ENCODE assay signal across 26 cellular contexts in genomic region chr12:105736498-105736897, GRCh38.
"Had no signal": no experiment of that assay in that cellular context is flagged by ENCODE, and none has a peak within 500 bp of the region (broad histone marks: within the 10 kb centered on the region; RNA-seq: fewer than 3 reads in every experiment).

No MANE protein-coding gene starts in this region.

- H3K9ac ChIP-seq: parathyroid adenoma had no signal

- DNase-seq: activated CD4-positive, alpha-beta T cell treated with anti-CD3 and anti-CD28 coated beads for 48 hours; activated CD4-positive, alpha-beta T cell treated with anti-CD3 and anti-CD28 coated beads, Interleukin-2, amount 50 U/mL, for 48 hours; activated CD8-positive, alpha-beta memory T cell treated with anti-CD3 and anti-CD28 coated beads for 24 hours; activated effector memory CD4-positive, alpha-beta T cell treated with Interleukin-2 at 50 U/mL for 16 hours; activated naive CD4-positive, alpha-beta T cell treated with anti-CD3 and anti-CD28 coated beads for 36 hours; activated naive CD8-positive, alpha-beta T cell treated with anti-CD3 and anti-CD28 coated beads for 36 hours; adrenal gland; aorta; body of pancreas; effector CD8-positive, alpha-beta T cell; glutamatergic neuron; left cardiac atrium; mammary epithelial cell; naive B cell; nucleus accumbens; psoas muscle; stimulated activated CD4-positive, alpha-beta T cell treated with anti-CD3 and anti-CD28 coated beads, Interleukin-1b, Interleukin-23, amount 100 ng/mL, for 48 hours; stimulated activated naive B cell treated with anti-CD40 and anti-IgM and Interleukin-4, amounts not matched to agents 10 μg/mL and 1 μg/mL and 100 μg/mL, for 72 hours; tibial artery; upper lobe of right lung had no signal

- H2AFZ ChIP-seq: parathyroid adenoma had no signal

- H3K4me1 ChIP-seq: body of pancreas had no signal

- H3K4me2 ChIP-seq: smooth muscle cell had no signal

- H3K36me3 ChIP-seq: adrenal gland, right atrium auricular region, suprapubic skin, tibial artery, upper lobe of right lung had no signal

- H3K4me1 Mint-ChIP-seq: activated naive CD8-positive, alpha-beta T cell treated with anti-CD3 and anti-CD28 coated beads for 36 hours; naive B cell; stimulated activated naive B cell treated with anti-CD40 and anti-IgM and Interleukin-4, amounts not matched to agents 10 μg/mL and 1 μg/mL and 100 μg/mL, for 72 hours had no signal

- H3K27ac ChIP-seq: adrenal gland, body of pancreas, parathyroid adenoma, psoas muscle, suprapubic skin, upper lobe of right lung had no signal

- H3K27ac Mint-ChIP-seq: activated naive CD4-positive, alpha-beta T cell treated with anti-CD3 and anti-CD28 coated beads for 36 hours; activated naive CD8-positive, alpha-beta T cell treated with anti-CD3 and anti-CD28 coated beads for 36 hours; mesothelial cell of epicardium; naive B cell; stimulated activated naive B cell treated with anti-CD40 and anti-IgM and Interleukin-4, amounts not matched to agents 10 μg/mL and 1 μg/mL and 100 μg/mL, for 72 hours had no signal

- H3K27me3 ChIP-seq: body of pancreas, right atrium auricular region, suprapubic skin, tibial artery, upper lobe of right lung had no signal

- H3K9me3 ChIP-seq: adrenal gland, body of pancreas, psoas muscle, right atrium auricular region, suprapubic skin, tibial artery, upper lobe of right lung had no signal

- H3K4me3 ChIP-seq: adrenal gland, body of pancreas, psoas muscle, right atrium auricular region, smooth muscle cell, suprapubic skin, tibial artery, upper lobe of right lung had no signal

- H3K36me3 Mint-ChIP-seq: activated naive CD8-positive, alpha-beta T cell treated with anti-CD3 and anti-CD28 coated beads for 36 hours; mesothelial cell of epicardium; naive B cell; stimulated activated naive B cell treated with anti-CD40 and anti-IgM and Interleukin-4, amounts not matched to agents 10 μg/mL and 1 μg/mL and 100 μg/mL, for 72 hours had no signal

- H3K27me3 Mint-ChIP-seq: activated naive CD8-positive, alpha-beta T cell treated with anti-CD3 and anti-CD28 coated beads for 36 hours; stimulated activated naive B cell treated with anti-CD40 and anti-IgM and Interleukin-4, amounts not matched to agents 10 μg/mL and 1 μg/mL and 100 μg/mL, for 72 hours had no signal

- H3K4me3 Mint-ChIP-seq: activated naive CD4-positive, alpha-beta T cell treated with anti-CD3 and anti-CD28 coated beads for 36 hours; activated naive CD8-positive, alpha-beta T cell treated with anti-CD3 and anti-CD28 coated beads for 36 hours; mesothelial cell of epicardium; naive B cell; stimulated activated naive B cell treated with anti-CD40 and anti-IgM and Interleukin-4, amounts not matched to agents 10 μg/mL and 1 μg/mL and 100 μg/mL, for 72 hours had no signal

- H3K79me2 ChIP-seq: parathyroid adenoma had no signal

- H3K9me3 Mint-ChIP-seq: activated naive CD4-positive, alpha-beta T cell treated with anti-CD3 and anti-CD28 coated beads for 36 hours; activated naive CD8-positive, alpha-beta T cell treated with anti-CD3 and anti-CD28 coated beads for 36 hours; mesothelial cell of epicardium; stimulated activated naive B cell treated with anti-CD40 and anti-IgM and Interleukin-4, amounts not matched to agents 10 μg/mL and 1 μg/mL and 100 μg/mL, for 72 hours had no signal

- ATAC-seq: activated CD4-positive, CD25-positive, alpha-beta regulatory T cell treated with anti-CD3 and anti-CD28 coated beads, Interleukin-2, amount 50 U/mL, for 24 hours; body of pancreas; left cardiac atrium; psoas muscle; stimulated activated naive B cell treated with anti-CD40 and anti-IgM and Interleukin-4, amounts not matched to agents 10 μg/mL and 1 μg/mL and 100 μg/mL, for 72 hours; upper lobe of right lung had no signal
